In genomic region chr4:25424539-25425228, GRCh38 we compare ENCODE assay signal across 11 cellular contexts.
"Had no signal": no experiment of that assay in that cellular context is flagged by ENCODE, and none has a peak within 500 bp of the region (broad histone marks: within the 10 kb centered on the region; RNA-seq: fewer than 3 reads in every experiment).

No MANE protein-coding gene starts in this region.

- H3K27ac ChIP-seq: adrenal gland, foreskin keratinocyte, testis had no signal

- H3K9me3 ChIP-seq: adrenal gland, stomach, testis had no signal

- FAIRE-seq: keratinocyte had no signal

- H3K27me3 ChIP-seq: adrenal gland, foreskin keratinocyte, stomach, testis had no signal

- H3K36me3 ChIP-seq: adrenal gland had no signal

- DNase-seq: activated CD4-positive, alpha-beta T cell treated with anti-CD3 and anti-CD28 coated beads, Interleukin-2, amount 50 U/mL, for 4 hours; activated gamma-delta T cell treated with Interleukin-2 at 50 U/mL for 16 hours; adrenal gland; foreskin keratinocyte; glutamatergic neuron; nucleus accumbens; stimulated activated CD4-positive, alpha-beta T cell treated with anti-CD3 and anti-CD28 coated beads, Interleukin-4, amount 100 ng/mL, for 24 hours; stomach; testis had no signal

- H3K4me3 ChIP-seq: adrenal gland, lung, stomach, testis had no signal

- H3K4me1 ChIP-seq: foreskin keratinocyte had no signal
